Comparison of ENCODE assay signal across 24 cellular contexts in genomic region chr21:35016071-35016470, GRCh38.
DNase-seq lines count a peak whose midpoint lies in the region; ATAC-seq and TF ChIP-seq lines count a peak whose summit lies in the region.
"Had no signal": no experiment of that assay in that cellular context is flagged by ENCODE, and none has a peak within 500 bp of the region (broad histone marks: within the 10 kb centered on the region; RNA-seq: fewer than 3 reads in every experiment).

No MANE protein-coding gene starts in this region.

- DNase-seq in activated CD8-positive, alpha-beta memory T cell treated with anti-CD3 and anti-CD28 coated beads for 24 hours: peak; percentile 52
- no peak for DNase-seq in activated CD8-positive, alpha-beta memory T cell treated with anti-CD3 and anti-CD28 coated beads, Interleukin-2, amount 50 U/mL, for 4 hours
- DNase-seq in effector memory CD8-positive, alpha-beta T cell: no peak
- peak; percentile 12 for DNase-seq in stimulated activated CD8-positive, alpha-beta memory T cell treated with anti-CD3 and anti-CD28 coated beads, Interleukin-4, amount 100 ng/mL, for 48 hours
- DNase-seq in RWPE1 (ENCODE audit: low spot score) (no peak), substantia nigra (lab: John Stamatoyannopoulos, UW) (no peak), SHP77 treated with DMSO at 0.1 percent for 48 hours (lab: John Stamatoyannopoulos, UW) (no peak)
- DNase-seq: esophagus squamous epithelium, foreskin melanocyte, left cardiac atrium, MG63, NCI-H1105 treated with DMSO at 0.1 percent for 48 hours, NCI-H1930, NCI-H226, NCI-H69, occipital lobe, stomach, T-helper 1 cell, tibial artery had no signal

- peaks cover 53 to 83% of the 10 kb centered on the region in 2 donors for H3K4me1 Mint-ChIP-seq in effector memory CD8-positive, alpha-beta T cell (ENCODE audit: low read depth in 2 of 2)

- no peaks in the 10 kb centered on the region for H3K27me3 Mint-ChIP-seq in effector memory CD8-positive, alpha-beta T cell
- H3K27me3 Mint-ChIP-seq: activated naive CD8-positive, alpha-beta T cell had no signal

- H3K9me3 ChIP-seq in KOPT-K1 (ENCODE audit: insufficient read depth, low read length, poor library complexity, severe bottlenecking): no peaks in the 10 kb centered on the region
- H3K9me3 ChIP-seq: ascending aorta, esophagus squamous epithelium, MG63, SJSA1, stomach, tibial artery had no signal

- H3K4me3 Mint-ChIP-seq in effector memory CD8-positive, alpha-beta T cell: peak overlapping the region in 1 of 2 donors; percentile 16

- POLR2A ChIA-PET in RWPE1 (lab: Yijun Ruan, JAX; ENCODE audit: low non-redundant PET): no interaction called here

- no peak for TF ChIP-seq CTCF in RWPE1 (conservative IDR thresholded peaks at IDR 0.05; ENCODE audit: low read depth)

- peaks cover 17% of the 10 kb centered on the region for H3K36me3 Mint-ChIP-seq in effector memory CD8-positive, alpha-beta T cell (ENCODE audit: insufficient read depth)

- H3K27ac ChIP-seq in KOPT-K1 (ENCODE audit: low read depth, low read length, poor library complexity, severe bottlenecking) (peak overlapping the region; percentile 98), RWPE1 (no peak overlapping the region), substantia nigra (ENCODE audit: low read depth, low read length, poor library complexity, severe bottlenecking) (no peak overlapping the region)
- H3K27ac ChIP-seq: ascending aorta, esophagus squamous epithelium, SJSA1, stomach, tibial artery had no signal

- CTCF ChIA-PET in RWPE1 (lab: Yijun Ruan, JAX): interaction anchor here (0.6 kb wide), 1 partner anchor 1293 kb away, joined by 3 read pairs; no protein-coding TSS in a partner anchor

- H3K27ac Mint-ChIP-seq in effector memory CD8-positive, alpha-beta T cell: peak overlapping the region; percentile 75 to 85

- H3K36me3 ChIP-seq in KOPT-K1 (ENCODE audit: insufficient read depth, low read length): peaks cover 35% of the 10 kb centered on the region
- H3K36me3 ChIP-seq: ascending aorta, esophagus squamous epithelium, MG63, SJSA1, stomach, tibial artery had no signal

- ATAC-seq in effector memory CD8-positive, alpha-beta T cell (replicated peaks): no peak
- ATAC-seq: K562, left cardiac atrium had no signal

- H3K9me3 Mint-ChIP-seq in effector memory CD8-positive, alpha-beta T cell: no peaks in the 10 kb centered on the region

Comparison
In these comparisons a context has a peak if more than half of its experiments do, and no peak if none do; other contexts are left out.
1. DNase-seq: peak in activated CD8-positive, alpha-beta memory T cell treated with anti-CD3 and anti-CD28 coated beads for 24 hours (single experiment) and stimulated activated CD8-positive, alpha-beta memory T cell treated with anti-CD3 and anti-CD28 coated beads, Interleukin-4, amount 100 ng/mL, for 48 hours (single experiment); none in activated CD8-positive, alpha-beta memory T cell treated with anti-CD3 and anti-CD28 coated beads, Interleukin-2, amount 50 U/mL, for 4 hours (single experiment), effector memory CD8-positive, alpha-beta T cell (0 of 3), RWPE1 (single experiment), substantia nigra (0 of 49) and SHP77 treated with DMSO at 0.1 percent for 48 hours (single experiment).